Comparison of ENCODE assay signal across 28 cellular contexts in genomic region chr12:84862190-84862589, GRCh38. TPM values are rescaled to one million over a fixed set of nuclear protein-coding genes. Genes with fewer than 3 reads are reported as not detected.
A peak's percentile ranks its signal among the peaks of the same experiment; 100 is the strongest.
DNase-seq lines count a peak whose midpoint lies in the region; ATAC-seq, FAIRE-seq and TF ChIP-seq lines count a peak whose summit lies in the region.
"Had no signal": no experiment of that assay in that cellular context is flagged by ENCODE, and none has a peak within 500 bp of the region (broad histone marks: within the 10 kb centered on the region; RNA-seq: fewer than 3 reads in every experiment).

No MANE protein-coding gene starts in this region.

- H3K18ac ChIP-seq in mesenchymal stem cell (ENCODE audit: low read depth in 1 of 2, low read length in 2 of 2) = no peak overlapping the region

- no peak for FAIRE-seq in small intestine (lab: Jason Lieb, UNC)
- no peak for FAIRE-seq in urothelium cell line (lab: Jason Lieb, UNC)
- FAIRE-seq: A549, D721Med, GM12891, H54 had no signal

- no peaks in the 10 kb centered on the region for H3K79me2 ChIP-seq in GM23248 (ENCODE audit: insufficient read depth)
- no peaks in the 10 kb centered on the region for H3K79me2 ChIP-seq in SU-DHL-6 (ENCODE audit: insufficient read depth, low read length)

- H3K4me2 ChIP-seq in GM23248 (ENCODE audit: unreplicated experiment) (no peak overlapping the region), SU-DHL-6 (ENCODE audit: low read depth, low read length, poor library complexity, severe bottlenecking) (no peak overlapping the region), mesenchymal stem cell (ENCODE audit: low read length, poor library complexity, severe bottlenecking) (no peak overlapping the region)
- H3K4me2 ChIP-seq: A549; BLaER1 treated with 17β-estradiol and CSF1 and Interleukin-3, amounts not matched to agents 10 nM and 100 nM had no signal

- H4K8ac ChIP-seq in mesenchymal stem cell (ENCODE audit: low read length) = no peak overlapping the region

- H2BK12ac ChIP-seq in mesenchymal stem cell (ENCODE audit: low read length in 2 of 2) = no peak overlapping the region

- no peak overlapping the region for H3K27ac Mint-ChIP-seq in stimulated activated effector memory CD8-positive, alpha-beta T cell treated with anti-CD3 and anti-CD28 coated beads, Interleukin-12 subunit alpha, Interleukin-12 subunit beta, amount 100 ng/mL, for 72 hours
- H3K27ac Mint-ChIP-seq: CD4-positive, alpha-beta T cell; HFFc6 had no signal

- H3K4me3 ChIP-seq in AG09309 (ENCODE audit: control insufficient read depth, low read depth, low read length) (no peak overlapping the region), GM23248 (no peak overlapping the region), SU-DHL-6 (ENCODE audit: insufficient read depth, low read length, poor library complexity, severe bottlenecking) (no peak overlapping the region), mesenchymal stem cell (ENCODE audit: insufficient read depth in 1 of 2, low read depth in 1 of 2, low read length in 2 of 2) (no peak overlapping the region), small intestine (ENCODE audit: low read depth in 1 of 2, low read length in 2 of 2) (no peak overlapping the region)
- H3K4me3 ChIP-seq: A549; BLaER1 treated with 17β-estradiol and CSF1 and Interleukin-3, amounts not matched to agents 10 nM and 100 nM had no signal

- H2BK5ac ChIP-seq in mesenchymal stem cell (ENCODE audit: low read depth, low read length, poor library complexity, severe bottlenecking) = no peak overlapping the region

- H3K36me3 Mint-ChIP-seq in stimulated activated effector memory CD8-positive, alpha-beta T cell treated with anti-CD3 and anti-CD28 coated beads, Interleukin-12 subunit alpha, Interleukin-12 subunit beta, amount 100 ng/mL, for 72 hours = no peaks in the 10 kb centered on the region

- TF ChIP-seq CTCF in AG09309 (IDR thresholded peaks at IDR 0.05; ENCODE audit: control insufficient read depth, insufficient read depth, low read depth, low read length, missing control alignments) (no peak), SU-DHL-6 (IDR thresholded peaks at IDR 0.05; ENCODE audit: insufficient read depth, low read length, poor library complexity, severe bottlenecking) (no peak)

- no peaks in the 10 kb centered on the region for H3F3A ChIP-seq in GM23248 (ENCODE audit: insufficient read depth)
- H3F3A ChIP-seq in SU-DHL-6 (ENCODE audit: insufficient read depth) = no peaks in the 10 kb centered on the region

- 73 to 74% methylated on average over 3 of the region's 3 CpGs for WGBS in GM23248 (ENCODE audit: low coverage in 1 of 2, low lambda C conversion rate in 2 of 2, missing lambda C conversion rate in 2 of 2), 2 experiments
- WGBS in mesenchymal stem cell = 0% methylated on average over 1 of the region's 3 CpGs
- 55 to 61% (median 56%) methylated on average over 3 of the region's 3 CpGs for WGBS in small intestine, 3 donors

- H3K27me3 ChIP-seq in GM23248 (replicated peaks; ENCODE audit: insufficient read depth) (no peaks in the 10 kb centered on the region), SU-DHL-6 (ENCODE audit: low read length) (no peaks in the 10 kb centered on the region), mesenchymal stem cell (ENCODE audit: control insufficient read depth in 1 of 2, insufficient read depth in 1 of 2, low read length in 2 of 2) (no peaks in the 10 kb centered on the region), small intestine (ENCODE audit: control insufficient read depth in 2 of 2, insufficient read depth in 2 of 2, low read length in 2 of 2) (no peaks in the 10 kb centered on the region)
- H3K27me3 ChIP-seq: BLaER1 treated with 17β-estradiol and CSF1 and Interleukin-3, amounts not matched to agents 10 nM and 100 nM had no signal

- DNase-seq in AG09309 (ENCODE audit: low read depth) (peak; percentile 31), GM23248 (peak; percentile 14), mesenchymal stem cell (peak; percentile 12), small intestine (no peak), urothelium cell line (ENCODE audit: low spot score) (no peak)
- DNase-seq in stimulated activated effector memory CD8-positive, alpha-beta T cell treated with anti-CD3 and anti-CD28 coated beads, Interleukin-12 subunit alpha, Interleukin-12 subunit beta, amount 100 ng/mL, for 72 hours (ENCODE audit: low spot score in 2 of 2) = no peak
- DNase-seq: CD4-positive, alpha-beta T cell; GDM1; HFFc6; NCI-H1048; NCI-H1417; NCI-H1694; NCI-H2029 treated with DMSO at 0.1 percent for 48 hours; NCI-H2227 treated with DMSO at 0.1 percent for 48 hours; NCI-H526 treated with DMSO at 0.1 percent for 48 hours; SHP77; T-helper 1 cell had no signal

- H3K9me2 ChIP-seq in GM23248 (ENCODE audit: insufficient read depth) (no peaks in the 10 kb centered on the region), SU-DHL-6 (replicated peaks; ENCODE audit: insufficient read depth, low read length) (no peaks in the 10 kb centered on the region)

- H3K9me3 ChIP-seq in GM23248 (ENCODE audit: low read depth) = no peaks in the 10 kb centered on the region
- H3K9me3 ChIP-seq in SU-DHL-6 (ENCODE audit: insufficient read depth, low read length) = no peaks in the 10 kb centered on the region
- no peaks in the 10 kb centered on the region for H3K9me3 ChIP-seq in mesenchymal stem cell (ENCODE audit: control insufficient read depth, low read length)
- no peaks in the 10 kb centered on the region for H3K9me3 ChIP-seq in small intestine (ENCODE audit: control insufficient read depth, low read depth)
- H3K9me3 ChIP-seq: A549; BLaER1 treated with 17β-estradiol and CSF1 and Interleukin-3, amounts not matched to agents 10 nM and 100 nM had no signal

- no peaks in the 10 kb centered on the region for H3K79me1 ChIP-seq in mesenchymal stem cell (replicated peaks; ENCODE audit: low read length, poor library complexity, severe bottlenecking)

- H2AK5ac ChIP-seq in mesenchymal stem cell (ENCODE audit: low read length, severe bottlenecking) = no peak overlapping the region

- H3K4me1 ChIP-seq in GM23248 (ENCODE audit: insufficient read depth) (no peaks in the 10 kb centered on the region), mesenchymal stem cell (ENCODE audit: control insufficient read depth, insufficient read depth, low read depth, low read length) (no peaks in the 10 kb centered on the region), small intestine (ENCODE audit: control insufficient read depth in 2 of 2, insufficient read depth in 1 of 2, low read depth in 1 of 2, low read length in 1 of 2) (no peaks in the 10 kb centered on the region)
- H3K4me1 ChIP-seq: A549; BLaER1 treated with 17β-estradiol and CSF1 and Interleukin-3, amounts not matched to agents 10 nM and 100 nM had no signal

- no peak overlapping the region for H2BK120ac ChIP-seq in mesenchymal stem cell (ENCODE audit: low read depth, low read length)

- H3K36me3 ChIP-seq in GM23248 (ENCODE audit: low read depth) = no peaks in the 10 kb centered on the region
- H3K36me3 ChIP-seq in SU-DHL-6 (ENCODE audit: low read length) = no peaks in the 10 kb centered on the region
- H3K36me3 ChIP-seq in mesenchymal stem cell (ENCODE audit: control insufficient read depth in 1 of 2, insufficient read depth in 2 of 2, low read depth in 1 of 2, low read length in 2 of 2) = peaks cover 0 to 87% of the 10 kb centered on the region in 2 experiments
- no peaks in the 10 kb centered on the region for H3K36me3 ChIP-seq in small intestine (ENCODE audit: control insufficient read depth in 2 of 2, insufficient read depth in 2 of 2, low read length in 2 of 2)
- H3K36me3 ChIP-seq: BLaER1 treated with 17β-estradiol and CSF1 and Interleukin-3, amounts not matched to agents 10 nM and 100 nM had no signal

- no peak overlapping the region for H3K4me3 Mint-ChIP-seq in stimulated activated effector memory CD8-positive, alpha-beta T cell treated with anti-CD3 and anti-CD28 coated beads, Interleukin-12 subunit alpha, Interleukin-12 subunit beta, amount 100 ng/mL, for 72 hours
- H3K4me3 Mint-ChIP-seq: CD4-positive, alpha-beta T cell; HFFc6 had no signal

- 0 out of 2 replicates have a peak overlapping the region, but pooled peaks have one; percentile 18 for H2AFZ ChIP-seq in GM23248
- peak overlapping the region; percentile 70 for H2AFZ ChIP-seq in SU-DHL-6 (ENCODE audit: low read depth, low read length, severe bottlenecking)
- no peak overlapping the region for H2AFZ ChIP-seq in mesenchymal stem cell (ENCODE audit: low read depth, low read length)

- no peak for ATAC-seq in stimulated activated effector memory CD8-positive, alpha-beta T cell treated with anti-CD3 and anti-CD28 coated beads, Interleukin-12 subunit alpha, Interleukin-12 subunit beta, amount 100 ng/mL, for 72 hours
- no peak for ATAC-seq in HG03520 (IDR thresholded peaks at IDR 0.05; ENCODE audit: unreplicated experiment)
- ATAC-seq: A549, Panc1 had no signal

- H4K20me1 ChIP-seq in GM23248 (ENCODE audit: insufficient read depth) (no peaks in the 10 kb centered on the region), SU-DHL-6 (ENCODE audit: low read depth, low read length) (no peaks in the 10 kb centered on the region)
- H4K20me1 ChIP-seq: BLaER1 treated with 17β-estradiol and CSF1 and Interleukin-3, amounts not matched to agents 10 nM and 100 nM had no signal

- no peak overlapping the region for H3K14ac ChIP-seq in mesenchymal stem cell (ENCODE audit: low read length in 2 of 2)

- H3K9ac ChIP-seq in GM23248 (no peak overlapping the region), SU-DHL-6 (ENCODE audit: low read length) (no peak overlapping the region), mesenchymal stem cell (ENCODE audit: low read length) (no peak overlapping the region)
- H3K9ac ChIP-seq: BLaER1 treated with 17β-estradiol and CSF1 and Interleukin-3, amounts not matched to agents 10 nM and 100 nM had no signal

- no peak overlapping the region for H3K23ac ChIP-seq in mesenchymal stem cell (ENCODE audit: low read length in 2 of 2)

- in situ Hi-C loops in GM23248 (cut with MboI) = no loop called here

- H3K4me1 Mint-ChIP-seq in stimulated activated effector memory CD8-positive, alpha-beta T cell treated with anti-CD3 and anti-CD28 coated beads, Interleukin-12 subunit alpha, Interleukin-12 subunit beta, amount 100 ng/mL, for 72 hours = no peaks in the 10 kb centered on the region

- H3K27ac ChIP-seq in GM23248 (no peak overlapping the region), SU-DHL-6 (ENCODE audit: low read depth, low read length) (no peak overlapping the region), mesenchymal stem cell (ENCODE audit: low read length, poor library complexity, severe bottlenecking) (no peak overlapping the region), small intestine (ENCODE audit: low read depth in 1 of 2, low read length in 1 of 2) (no peak overlapping the region)
- H3K27ac ChIP-seq: A549; BLaER1 treated with 17β-estradiol and CSF1 and Interleukin-3, amounts not matched to agents 10 nM and 100 nM; HL-60; RWPE1 had no signal

- H2BK15ac ChIP-seq in mesenchymal stem cell (ENCODE audit: low read depth, poor library complexity, severe bottlenecking) = no peak overlapping the region

- H3K9me3 Mint-ChIP-seq in stimulated activated effector memory CD8-positive, alpha-beta T cell treated with anti-CD3 and anti-CD28 coated beads, Interleukin-12 subunit alpha, Interleukin-12 subunit beta, amount 100 ng/mL, for 72 hours = no peaks in the 10 kb centered on the region
- H3K9me3 Mint-ChIP-seq: CD4-positive, alpha-beta T cell; HFFc6 had no signal

- no peak overlapping the region for H4K91ac ChIP-seq in mesenchymal stem cell (ENCODE audit: low read length)

- H3K4ac ChIP-seq in mesenchymal stem cell (ENCODE audit: low read depth in 1 of 2, low read length in 2 of 2) = no peak overlapping the region

RNA-seq across cellular contexts. Expression of gene SLC6A15, which starts 50.4 kb away (rescaled TPM):
- 2.6 and 3.2 TPM in 2 replicates for total RNA-seq in GM23248 (2014; rRNA removed; shearing (Covaris generic))
- polyA plus RNA-seq in GM23248 (2016; fragmentation: Nextera tagmentation; extraction: Ambion mirVana) = 2.0 and 3.4 TPM in 2 replicates
- 20.0 TPM for polyA plus RNA-seq in mesenchymal stem cell (2013, experiment 1 of 2)
- 19.2 TPM for polyA plus RNA-seq in mesenchymal stem cell (2013, experiment 2 of 2)
- polyA plus RNA-seq in small intestine = 1 to 10 TPM in 1 of 3 donors, not detected in 2; 1.0 TPM
- total RNA-seq: CD4-positive, alpha-beta T cell; HFFc6; OCI-LY7 had no signal

Comparison
In these comparisons a context has a peak if more than half of its experiments do, and no peak if none do; other contexts are left out.
1. DNase-seq: peak in AG09309 (single experiment), GM23248 (single experiment) and mesenchymal stem cell (single experiment); none in stimulated activated effector memory CD8-positive, alpha-beta T cell treated with anti-CD3 and anti-CD28 coated beads, Interleukin-12 subunit alpha, Interleukin-12 subunit beta, amount 100 ng/mL, for 72 hours (0 of 2), small intestine (single experiment) and urothelium cell line (single experiment).